In the genomic region with DNA sequence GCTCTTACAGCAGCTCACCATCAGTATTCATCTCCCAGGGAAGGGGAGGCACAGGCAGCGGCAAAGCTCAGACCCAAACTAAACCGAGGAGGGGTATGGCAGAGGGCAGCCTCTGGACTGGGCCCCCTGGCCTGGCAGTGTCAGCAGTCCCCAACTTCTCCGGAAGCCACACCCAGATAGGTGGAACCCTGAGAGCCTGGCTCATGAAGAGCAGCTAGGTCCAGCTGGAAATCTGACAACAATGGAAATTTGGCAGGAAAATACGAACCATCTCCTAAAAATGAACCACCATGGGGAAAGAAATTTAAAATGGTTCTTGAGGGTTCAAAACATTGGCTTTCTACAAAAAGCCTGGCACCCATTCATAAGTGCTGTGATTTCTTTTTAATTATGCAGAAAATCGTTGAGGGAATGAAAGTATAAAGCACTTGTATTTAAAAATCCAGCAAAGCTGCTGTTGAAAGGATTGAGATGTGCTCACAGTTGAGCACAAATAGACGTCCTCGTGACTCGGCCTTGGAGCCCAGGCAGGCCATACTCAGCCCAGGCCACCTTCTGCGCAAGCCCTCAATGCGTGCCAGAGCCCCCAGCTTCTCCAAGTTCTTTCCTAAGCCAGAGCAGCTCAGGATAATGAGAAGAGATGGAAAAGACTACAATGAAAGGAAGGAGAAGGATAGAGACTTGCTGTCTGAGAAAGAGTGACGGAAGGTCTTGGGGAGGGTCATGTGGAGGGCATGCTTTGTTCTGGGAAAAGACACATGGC, we compare ENCODE assay signal across 15 cellular contexts.
DNase-seq lines count a peak whose midpoint lies in the region; TF ChIP-seq lines count a peak whose summit lies in the region.
"Had no signal": no experiment of that assay in that cellular context is flagged by ENCODE, and none has a peak within 500 bp of the region (broad histone marks: within the 10 kb centered on the region; RNA-seq: fewer than 3 reads in every experiment).

No MANE protein-coding gene starts in this region.

- H3K27me3 Mint-ChIP-seq in type B pancreatic cell (peaks cover 5% of the 10 kb centered on the region), endodermal cell (ENCODE audit: insufficient read depth) (peaks cover 16% of the 10 kb centered on the region)
- H3K27me3 Mint-ChIP-seq in activated CD4-positive, alpha-beta memory T cell treated with anti-CD3 and anti-CD28 coated beads for 36 hours: peaks cover 5% of the 10 kb centered on the region
- H3K27me3 Mint-ChIP-seq: activated naive CD4-positive, alpha-beta T cell treated with anti-CD3 and anti-CD28 coated beads, Interleukin-2, amount 50 U/mL, for 24 hours had no signal

- peaks cover 0 to 51% of the 10 kb centered on the region in 2 donors for H3K4me1 ChIP-seq in right atrium auricular region
- H3K4me1 ChIP-seq in ovary (ENCODE audit: insufficient read depth): peaks cover 35% of the 10 kb centered on the region
- peaks cover 3% of the 10 kb centered on the region for H3K4me1 ChIP-seq in endodermal cell (ENCODE audit: control insufficient read depth, insufficient read depth, low read length)

- no peaks in the 10 kb centered on the region for H3K9me3 ChIP-seq in right atrium auricular region
- no peaks in the 10 kb centered on the region for H3K9me3 ChIP-seq in ovary
- H3K9me3 ChIP-seq in endodermal cell (ENCODE audit: control insufficient read depth, low read length): no peaks in the 10 kb centered on the region

- H3K36me3 Mint-ChIP-seq in type B pancreatic cell (peaks cover 12% of the 10 kb centered on the region), endodermal cell (ENCODE audit: low read depth) (no peaks in the 10 kb centered on the region)
- no peaks in the 10 kb centered on the region for H3K36me3 Mint-ChIP-seq in activated CD4-positive, alpha-beta memory T cell treated with anti-CD3 and anti-CD28 coated beads for 36 hours
- H3K36me3 Mint-ChIP-seq: activated CD8-positive, alpha-beta memory T cell treated with anti-CD3 and anti-CD28 coated beads, Interleukin-2, amount 10 ng/mL, durations not matched to agents 7 days and 5 days; activated naive CD4-positive, alpha-beta T cell treated with anti-CD3 and anti-CD28 coated beads, Interleukin-2, amount 50 U/mL, for 24 hours had no signal

- H3K4me3 Mint-ChIP-seq in type B pancreatic cell: peak overlapping the region; percentile 16
- no peak overlapping the region for H3K4me3 Mint-ChIP-seq in endodermal cell
- H3K4me3 Mint-ChIP-seq in activated CD4-positive, alpha-beta memory T cell treated with anti-CD3 and anti-CD28 coated beads for 36 hours: no peak overlapping the region
- H3K4me3 Mint-ChIP-seq: activated CD8-positive, alpha-beta memory T cell treated with anti-CD3 and anti-CD28 coated beads, Interleukin-2, amount 10 ng/mL, durations not matched to agents 7 days and 5 days; activated naive CD4-positive, alpha-beta T cell treated with anti-CD3 and anti-CD28 coated beads, Interleukin-2, amount 50 U/mL, for 24 hours; CD4-positive, CD25-positive, alpha-beta regulatory T cell had no signal

- TF ChIP-seq EP300 in ovary (IDR thresholded peaks at IDR 0.05): no peak

- H3K36me3 ChIP-seq in right atrium auricular region (no peaks in the 10 kb centered on the region), ovary (no peaks in the 10 kb centered on the region), endodermal cell (ENCODE audit: control insufficient read depth, insufficient read depth, low read length) (no peaks in the 10 kb centered on the region)
- H3K36me3 ChIP-seq: WERI-Rb-1 had no signal

- intact Hi-C loops in ovary (cut with DNase I): loop anchor here in 3 of 4 donors (5.0 to 10.0 kb wide), 4 partner anchors 56 to 154 kb away; no protein-coding TSS in a partner anchor
- intact Hi-C loops in activated CD4-positive, alpha-beta memory T cell treated with anti-CD3 and anti-CD28 coated beads for 36 hours (cut with micrococcal nuclease): no loop called here

- H3K4me3 ChIP-seq in coronary artery (no peak overlapping the region), right atrium auricular region (no peak overlapping the region), ovary (no peak overlapping the region), endodermal cell (ENCODE audit: low read length) (no peak overlapping the region)
- H3K4me3 ChIP-seq: K562 had no signal

- H3K4me1 Mint-ChIP-seq in type B pancreatic cell (ENCODE audit: unreplicated experiment) (peaks cover 24% of the 10 kb centered on the region), endodermal cell (peaks cover 2% of the 10 kb centered on the region)
- H3K4me1 Mint-ChIP-seq in activated CD4-positive, alpha-beta memory T cell treated with anti-CD3 and anti-CD28 coated beads for 36 hours (ENCODE audit: low read depth): no peaks in the 10 kb centered on the region
- H3K4me1 Mint-ChIP-seq: activated CD8-positive, alpha-beta memory T cell treated with anti-CD3 and anti-CD28 coated beads, Interleukin-2, amount 10 ng/mL, durations not matched to agents 7 days and 5 days; activated naive CD4-positive, alpha-beta T cell treated with anti-CD3 and anti-CD28 coated beads, Interleukin-2, amount 50 U/mL, for 24 hours; CD4-positive, CD25-positive, alpha-beta regulatory T cell had no signal

- no peak for TF ChIP-seq POLR2A in ovary (IDR thresholded peaks at IDR 0.05)

- 57 to 65% (median 64%) methylated on average over 11 of the region's 11 CpGs for WGBS in ovary, 3 donors
- 92 to 97% methylated on average over 8 to 11 of the region's 11 CpGs for WGBS in endodermal cell (ENCODE audit: insufficient coverage in 1 of 2, insufficient read length in 1 of 2), 2 experiments

- peak overlapping the region; percentile 83 to 84 for H3K27ac ChIP-seq in coronary artery
- peak overlapping the region; percentile 71 to 74 for H3K27ac ChIP-seq in right atrium auricular region
- peak overlapping the region; percentile 70 to 72 for H3K27ac ChIP-seq in ovary
- no peak overlapping the region for H3K27ac ChIP-seq in endodermal cell (ENCODE audit: low read depth, low read length)
- H3K27ac ChIP-seq: WERI-Rb-1 had no signal

- H3K27ac Mint-ChIP-seq in type B pancreatic cell: no peak overlapping the region
- no peak overlapping the region for H3K27ac Mint-ChIP-seq in endodermal cell
- no peak overlapping the region for H3K27ac Mint-ChIP-seq in activated CD4-positive, alpha-beta memory T cell treated with anti-CD3 and anti-CD28 coated beads for 36 hours
- H3K27ac Mint-ChIP-seq: activated CD8-positive, alpha-beta memory T cell treated with anti-CD3 and anti-CD28 coated beads, Interleukin-2, amount 10 ng/mL, durations not matched to agents 7 days and 5 days; activated naive CD4-positive, alpha-beta T cell treated with anti-CD3 and anti-CD28 coated beads, Interleukin-2, amount 50 U/mL, for 24 hours; CD4-positive, CD25-positive, alpha-beta regulatory T cell had no signal

- no peaks in the 10 kb centered on the region for H3K27me3 ChIP-seq in right atrium auricular region
- no peaks in the 10 kb centered on the region for H3K27me3 ChIP-seq in ovary
- no peaks in the 10 kb centered on the region for H3K27me3 ChIP-seq in endodermal cell (ENCODE audit: control insufficient read depth, insufficient read depth, low read length, poor library complexity, severe bottlenecking)

- TF ChIP-seq CTCF in coronary artery (IDR thresholded peaks at IDR 0.05): no peak
- no peak for TF ChIP-seq CTCF in right atrium auricular region (IDR thresholded peaks at IDR 0.05)
- no peak for TF ChIP-seq CTCF in ovary (IDR thresholded peaks at IDR 0.05)
- no peak for TF ChIP-seq CTCF in type B pancreatic cell (conservative IDR thresholded peaks at IDR 0.05)
- no peak for TF ChIP-seq CTCF in endodermal cell (conservative IDR thresholded peaks at IDR 0.05)

- H3K9me3 Mint-ChIP-seq in type B pancreatic cell: peaks cover 8% of the 10 kb centered on the region
- H3K9me3 Mint-ChIP-seq in endodermal cell: no peaks in the 10 kb centered on the region
- no peaks in the 10 kb centered on the region for H3K9me3 Mint-ChIP-seq in activated CD4-positive, alpha-beta memory T cell treated with anti-CD3 and anti-CD28 coated beads for 36 hours
- H3K9me3 Mint-ChIP-seq: activated naive CD4-positive, alpha-beta T cell treated with anti-CD3 and anti-CD28 coated beads, Interleukin-2, amount 50 U/mL, for 24 hours had no signal

- CTCF ChIA-PET in activated CD4-positive, alpha-beta memory T cell treated with anti-CD3 and anti-CD28 coated beads for 36 hours (lab: Charles Lee): interaction anchor here (1.2 to 1.3 kb wide), 2 partner anchors 167 to 251 kb away, joined by 3 to 4 read pairs; no protein-coding TSS in a partner anchor

- POLR2A ChIA-PET in activated CD4-positive, alpha-beta memory T cell treated with anti-CD3 and anti-CD28 coated beads for 36 hours (lab: Charles Lee): no interaction called here

- DNase-seq in coronary artery (ENCODE audit: low spot score): no peak
- peak; percentile 90 for DNase-seq in right atrium auricular region (ENCODE audit: low spot score)
- peak in 1 of 5 donors; percentile 70 for DNase-seq in ovary
- no peak for DNase-seq in type B pancreatic cell (ENCODE audit: extremely low spot score, unreplicated experiment)
- DNase-seq in endodermal cell: no peak
- no peak for DNase-seq in HCEC 1CT
- DNase-seq in activated CD4-positive, alpha-beta memory T cell treated with anti-CD3 and anti-CD28 coated beads for 36 hours: no peak
- DNase-seq: activated CD8-positive, alpha-beta memory T cell treated with anti-CD3 and anti-CD28 coated beads, Interleukin-2, amount 10 ng/mL, durations not matched to agents 7 days and 5 days; CD4-positive, CD25-positive, alpha-beta regulatory T cell; DMS79 treated with DMSO at 0.1 percent for 48 hours; NCI-H1105 treated with DMSO at 0.1 percent for 48 hours; NCI-H345; WERI-Rb-1 had no signal

- no peak overlapping the region for H3K9ac ChIP-seq in endodermal cell (ENCODE audit: extremely low read depth, low read length, poor library complexity, severe bottlenecking)
